In the genomic region with DNA sequence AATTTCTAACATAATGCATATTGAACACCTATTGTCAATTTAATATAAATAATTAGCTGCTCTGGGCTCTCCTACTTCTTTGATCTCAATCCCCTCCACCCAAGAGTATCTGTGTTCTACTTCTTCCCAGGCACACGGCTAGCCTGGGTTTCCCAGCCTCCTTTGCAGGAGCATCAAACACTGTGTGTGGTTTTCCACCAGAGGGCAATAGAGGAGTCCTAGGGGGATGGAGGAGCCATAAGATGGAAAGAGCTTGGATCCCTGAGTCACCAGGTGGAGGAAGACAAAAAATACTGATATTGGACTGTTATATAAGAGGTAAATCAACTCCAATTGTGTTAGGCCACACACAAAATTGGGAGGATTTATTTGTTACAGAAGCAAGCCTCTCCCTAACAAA, we compare ENCODE assay signal across 16 cellular contexts.
DNase-seq lines count a peak whose midpoint lies in the region; ATAC-seq, FAIRE-seq and TF ChIP-seq lines count a peak whose summit lies in the region.
"Had no signal": no experiment of that assay in that cellular context is flagged by ENCODE, and none has a peak within 500 bp of the region (broad histone marks: within the 10 kb centered on the region; RNA-seq: fewer than 3 reads in every experiment).

No MANE protein-coding gene starts in this region.

- H3K4me3 ChIP-seq in GM23338 = no peak overlapping the region
- no peak overlapping the region for H3K4me3 ChIP-seq in PC-3 (ENCODE audit: low read length)
- H3K4me3 ChIP-seq: esophagus squamous epithelium, hepatocyte, lower lobe of right lung, smooth muscle cell had no signal

- H3K27ac Mint-ChIP-seq in GM23338 = no peak overlapping the region
- H3K27ac Mint-ChIP-seq: activated naive CD8-positive, alpha-beta T cell; CD4-positive, alpha-beta memory T cell had no signal

- no peak overlapping the region for H3K4me3 Mint-ChIP-seq in GM23338
- H3K4me3 Mint-ChIP-seq: activated naive CD8-positive, alpha-beta T cell; CD4-positive, alpha-beta memory T cell had no signal

- H3K4me2 ChIP-seq in GM23338 (no peak overlapping the region), PC-3 (ENCODE audit: low read length) (no peak overlapping the region)
- H3K4me2 ChIP-seq: hepatocyte, smooth muscle cell had no signal

- CTCF ChIA-PET in PC-3 (lab: Charles Lee) = no interaction called here

- peaks cover 94% of the 10 kb centered on the region for H3K9me3 Mint-ChIP-seq in GM23338

- FAIRE-seq in D721Med (lab: Jason Lieb, UNC) = no peak

- H3K27me3 Mint-ChIP-seq in GM23338 (ENCODE audit: insufficient read depth, low read depth, poor library complexity) = peaks cover 8% of the 10 kb centered on the region
- H3K27me3 Mint-ChIP-seq: activated naive CD8-positive, alpha-beta T cell; CD4-positive, alpha-beta memory T cell had no signal

- H3K36me3 ChIP-seq in GM23338 (ENCODE audit: insufficient read depth) = no peaks in the 10 kb centered on the region
- no peaks in the 10 kb centered on the region for H3K36me3 ChIP-seq in PC-3 (ENCODE audit: low read depth, low read length)
- H3K36me3 ChIP-seq: esophagus squamous epithelium, lower lobe of right lung, neutrophil had no signal

- peak; percentile 13 for TF ChIP-seq CTCF in D721Med (IDR thresholded peaks at IDR 0.05; ENCODE audit: insufficient read depth, missing control alignments)
- peak; percentile 46 to 50 for TF ChIP-seq CTCF in GM23338 (conservative IDR thresholded peaks at IDR 0.05; ENCODE audit: low read depth in 2 of 2)
- TF ChIP-seq CTCF in PC-3 (conservative IDR thresholded peaks at IDR 0.05; ENCODE audit: low read depth, low read length) = peak; percentile 31; the same call in 1 of the 2 replicates

- H3K27ac ChIP-seq in GM23338 (ENCODE audit: low read depth) (no peak overlapping the region), PC-3 (ENCODE audit: low read length) (no peak overlapping the region)
- H3K27ac ChIP-seq: esophagus squamous epithelium, hepatocyte, lower lobe of right lung, neutrophil had no signal

- no peak for ATAC-seq in GM23338
- ATAC-seq in PC-3 = no peak
- no peak for ATAC-seq in GM21423 (IDR thresholded peaks at IDR 0.05; ENCODE audit: unreplicated experiment)
- ATAC-seq in HG03469 (IDR thresholded peaks at IDR 0.05; ENCODE audit: unreplicated experiment) = no peak
- ATAC-seq: lower lobe of right lung had no signal

- peaks cover 9% of the 10 kb centered on the region; the same call in 1 of the 2 replicates for H3K9me3 ChIP-seq in PC-3 (ENCODE audit: low read length)
- H3K9me3 ChIP-seq: lower lobe of right lung, neutrophil had no signal

- H3K9me2 ChIP-seq in GM23338 (ENCODE audit: insufficient read depth) = no peaks in the 10 kb centered on the region
- no peaks in the 10 kb centered on the region for H3K9me2 ChIP-seq in PC-3 (replicated peaks; ENCODE audit: low read length)

- H3K79me2 ChIP-seq in GM23338 (replicated peaks; ENCODE audit: insufficient read depth) = no peaks in the 10 kb centered on the region
- no peaks in the 10 kb centered on the region for H3K79me2 ChIP-seq in PC-3 (ENCODE audit: low read length)
- H3K79me2 ChIP-seq: hepatocyte had no signal

- peaks cover 44% of the 10 kb centered on the region for H3K36me3 Mint-ChIP-seq in GM23338 (ENCODE audit: low read depth)
- H3K36me3 Mint-ChIP-seq: CD4-positive, alpha-beta memory T cell had no signal

- H2AFZ ChIP-seq in GM23338 = no peak overlapping the region
- no peak overlapping the region for H2AFZ ChIP-seq in PC-3 (ENCODE audit: low read length)
- H2AFZ ChIP-seq: hepatocyte had no signal

- H3K27me3 ChIP-seq in GM23338 (ENCODE audit: insufficient read depth) (no peaks in the 10 kb centered on the region), PC-3 (ENCODE audit: low read length) (no peaks in the 10 kb centered on the region)
- H3K27me3 ChIP-seq: esophagus squamous epithelium, hepatocyte, neutrophil had no signal

- no peak overlapping the region for H3K9ac ChIP-seq in PC-3 (ENCODE audit: low read length)

- BruUV-seq in PC-3 (replicated peaks; lab: Mats Ljungman, UMichigan) = no TSS peak

- no peaks in the 10 kb centered on the region for H3K4me1 ChIP-seq in GM23338 (ENCODE audit: insufficient read depth)
- H3K4me1 ChIP-seq in PC-3 (ENCODE audit: insufficient read depth, low read length) = no peaks in the 10 kb centered on the region
- H3K4me1 ChIP-seq: esophagus squamous epithelium, lower lobe of right lung had no signal

- H3F3A ChIP-seq in GM23338 (replicated peaks; ENCODE audit: low read depth) (no peaks in the 10 kb centered on the region), PC-3 (ENCODE audit: low read length, unreplicated experiment) (no peaks in the 10 kb centered on the region)

- DNase-seq in D721Med (ENCODE audit: insufficient read length, low spot score) (no peak), GM23338 (ENCODE audit: low spot score) (peak; percentile 40), PC-3 (peak; percentile 17), iPS-NIHi7 (ENCODE audit: extremely low spot score) (peak; percentile 60), activated gamma-delta T cell treated with Interleukin-2 at 50 U/mL for 16 hours (no peak)
- DNase-seq: activated CD8-positive, alpha-beta memory T cell treated with anti-CD3 and anti-CD28 coated beads, Interleukin-2, amount 50 U/mL, for 4 hours; CD4-positive, alpha-beta memory T cell; esophagus squamous epithelium; lower lobe of right lung; NCI-H1436 had no signal

- no peaks in the 10 kb centered on the region for H3K4me1 Mint-ChIP-seq in GM23338
- H3K4me1 Mint-ChIP-seq: CD4-positive, alpha-beta memory T cell had no signal

- H4K20me1 ChIP-seq in GM23338 (replicated peaks; ENCODE audit: insufficient read depth) (no peaks in the 10 kb centered on the region), PC-3 (ENCODE audit: low read length) (no peaks in the 10 kb centered on the region)

- intact Hi-C loops in PC-3 (cut with micrococcal nuclease) = no loop called here

- POLR2A ChIA-PET in PC-3 (lab: Charles Lee; ENCODE audit: unreplicated experiment) = no interaction called here

TF ChIP-seq in GM23338, 12 proteins besides CTCF, POLR2A, EP300 and RAD21 (continues in another document):
- TF ChIP-seq, protein P1, sequence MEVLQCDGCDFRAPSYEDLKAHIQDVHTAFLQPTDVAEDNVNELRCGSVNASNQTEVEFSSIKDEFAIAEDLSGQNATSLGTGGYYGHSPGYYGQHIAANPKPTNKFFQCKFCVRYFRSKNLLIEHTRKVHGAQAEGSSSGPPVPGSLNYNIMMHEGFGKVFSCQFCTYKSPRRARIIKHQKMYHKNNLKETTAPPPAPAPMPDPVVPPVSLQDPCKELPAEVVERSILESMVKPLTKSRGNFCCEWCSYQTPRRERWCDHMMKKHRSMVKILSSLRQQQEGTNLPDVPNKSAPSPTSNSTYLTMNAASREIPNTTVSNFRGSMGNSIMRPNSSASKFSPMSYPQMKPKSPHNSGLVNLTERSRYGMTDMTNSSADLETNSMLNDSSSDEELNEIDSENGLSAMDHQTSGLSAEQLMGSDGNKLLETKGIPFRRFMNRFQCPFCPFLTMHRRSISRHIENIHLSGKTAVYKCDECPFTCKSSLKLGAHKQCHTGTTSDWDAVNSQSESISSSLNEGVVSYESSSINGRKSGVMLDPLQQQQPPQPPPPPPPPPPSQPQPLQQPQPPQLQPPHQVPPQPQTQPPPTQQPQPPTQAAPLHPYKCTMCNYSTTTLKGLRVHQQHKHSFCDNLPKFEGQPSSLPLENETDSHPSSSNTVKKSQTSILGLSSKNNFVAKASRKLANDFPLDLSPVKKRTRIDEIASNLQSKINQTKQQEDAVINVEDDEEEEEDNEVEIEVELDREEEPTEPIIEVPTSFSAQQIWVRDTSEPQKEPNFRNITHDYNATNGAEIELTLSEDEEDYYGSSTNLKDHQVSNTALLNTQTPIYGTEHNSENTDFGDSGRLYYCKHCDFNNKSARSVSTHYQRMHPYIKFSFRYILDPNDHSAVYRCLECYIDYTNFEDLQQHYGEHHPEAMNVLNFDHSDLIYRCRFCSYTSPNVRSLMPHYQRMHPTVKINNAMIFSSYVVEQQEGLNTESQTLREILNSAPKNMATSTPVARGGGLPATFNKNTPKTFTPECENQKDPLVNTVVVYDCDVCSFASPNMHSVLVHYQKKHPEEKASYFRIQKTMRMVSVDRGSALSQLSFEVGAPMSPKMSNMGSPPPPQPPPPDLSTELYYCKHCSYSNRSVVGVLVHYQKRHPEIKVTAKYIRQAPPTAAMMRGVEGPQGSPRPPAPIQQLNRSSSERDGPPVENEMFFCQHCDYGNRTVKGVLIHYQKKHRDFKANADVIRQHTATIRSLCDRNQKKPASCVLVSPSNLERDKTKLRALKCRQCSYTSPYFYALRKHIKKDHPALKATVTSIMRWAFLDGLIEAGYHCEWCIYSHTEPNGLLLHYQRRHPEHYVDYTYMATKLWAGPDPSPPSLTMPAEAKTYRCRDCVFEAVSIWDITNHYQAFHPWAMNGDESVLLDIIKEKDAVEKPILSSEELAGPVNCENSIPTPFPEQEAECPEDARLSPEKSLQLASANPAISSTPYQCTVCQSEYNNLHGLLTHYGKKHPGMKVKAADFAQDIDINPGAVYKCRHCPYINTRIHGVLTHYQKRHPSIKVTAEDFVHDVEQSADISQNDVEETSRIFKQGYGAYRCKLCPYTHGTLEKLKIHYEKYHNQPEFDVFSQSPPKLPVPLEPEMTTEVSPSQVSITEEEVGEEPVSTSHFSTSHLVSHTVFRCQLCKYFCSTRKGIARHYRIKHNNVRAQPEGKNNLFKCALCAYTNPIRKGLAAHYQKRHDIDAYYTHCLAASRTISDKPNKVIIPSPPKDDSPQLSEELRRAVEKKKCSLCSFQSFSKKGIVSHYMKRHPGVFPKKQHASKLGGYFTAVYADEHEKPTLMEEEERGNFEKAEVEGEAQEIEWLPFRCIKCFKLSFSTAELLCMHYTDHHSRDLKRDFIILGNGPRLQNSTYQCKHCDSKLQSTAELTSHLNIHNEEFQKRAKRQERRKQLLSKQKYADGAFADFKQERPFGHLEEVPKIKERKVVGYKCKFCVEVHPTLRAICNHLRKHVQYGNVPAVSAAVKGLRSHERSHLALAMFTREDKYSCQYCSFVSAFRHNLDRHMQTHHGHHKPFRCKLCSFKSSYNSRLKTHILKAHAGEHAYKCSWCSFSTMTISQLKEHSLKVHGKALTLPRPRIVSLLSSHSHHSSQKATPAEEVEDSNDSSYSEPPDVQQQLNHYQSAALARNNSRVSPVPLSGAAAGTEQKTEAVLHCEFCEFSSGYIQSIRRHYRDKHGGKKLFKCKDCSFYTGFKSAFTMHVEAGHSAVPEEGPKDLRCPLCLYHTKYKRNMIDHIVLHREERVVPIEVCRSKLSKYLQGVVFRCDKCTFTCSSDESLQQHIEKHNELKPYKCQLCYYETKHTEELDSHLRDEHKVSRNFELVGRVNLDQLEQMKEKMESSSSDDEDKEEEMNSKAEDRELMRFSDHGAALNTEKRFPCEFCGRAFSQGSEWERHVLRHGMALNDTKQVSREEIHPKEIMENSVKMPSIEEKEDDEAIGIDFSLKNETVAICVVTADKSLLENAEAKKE (CRISPR knock-in tag; IDR thresholded peaks at IDR 0.05) = no peak
- no peak for TF ChIP-seq ZNF114 (CRISPR knock-in tag; IDR thresholded peaks at IDR 0.05)
- TF ChIP-seq EZH2phosphoT487 (IDR thresholded peaks at IDR 0.05; ENCODE audit: unreplicated experiment) = no peak
- TF ChIP-seq JUNB (IDR thresholded peaks at IDR 0.05; ENCODE audit: unreplicated experiment) = no peak
- TF ChIP-seq STAT1 (IDR thresholded peaks at IDR 0.05; ENCODE audit: unreplicated experiment) = no peak

Comparison
In these comparisons a context has a peak if more than half of its experiments do, and no peak if none do; other contexts are left out.
1. DNase-seq: peak in GM23338 (single experiment), PC-3 (single experiment) and iPS-NIHi7 (single experiment); none in D721Med (single experiment) and activated gamma-delta T cell treated with Interleukin-2 at 50 U/mL for 16 hours (single experiment).
2. Peak in every context shown above with its lines, with median percentiles within 50 percentile points of each other: CTCF ChIP-seq.